In the genomic region with DNA sequence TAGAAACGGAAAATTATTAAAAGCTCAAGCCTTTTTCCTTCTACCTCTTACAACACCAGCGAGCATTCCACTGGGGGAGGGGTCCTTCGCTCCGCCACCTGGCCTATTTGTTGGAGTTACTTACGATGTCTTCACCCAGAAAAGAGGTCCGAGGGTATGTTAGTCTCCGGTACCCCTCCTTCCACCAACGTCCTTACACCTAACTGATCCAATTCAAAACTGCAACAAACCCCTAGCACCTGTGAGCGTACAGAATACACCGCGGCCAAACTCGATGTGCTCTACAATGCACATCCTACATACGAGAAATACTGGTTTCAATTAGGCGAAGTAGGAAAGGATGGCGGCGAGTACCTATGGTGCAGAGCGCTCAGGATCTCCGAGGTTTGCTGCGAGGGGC, we compare ENCODE assay signal across 11 cellular contexts. TPM values are rescaled to one million over a fixed set of nuclear protein-coding genes. Genes with fewer than 3 reads are reported as not detected.
DNase-seq lines count a peak whose midpoint lies in the region; ATAC-seq and TF ChIP-seq lines count a peak whose summit lies in the region.
"Had no signal": no experiment of that assay in that cellular context is flagged by ENCODE, and none has a peak within 500 bp of the region (broad histone marks: within the 10 kb centered on the region; RNA-seq: fewer than 3 reads in every experiment).

No MANE protein-coding gene starts in this region.

- TF ChIP-seq EP300 in neural cell (conservative IDR thresholded peaks at IDR 0.05; ENCODE audit: poor library complexity, severe bottlenecking), result no peak

- no peaks in the 10 kb centered on the region for H4K20me1 ChIP-seq in neural cell (ENCODE audit: insufficient read depth)

- no peak for TF ChIP-seq RAD21 in neural cell (conservative IDR thresholded peaks at IDR 0.05)

- no peak for TF ChIP-seq CTCF in LNCaP clone FGC (IDR thresholded peaks at IDR 0.05; ENCODE audit: control insufficient read depth, extremely low read depth, insufficient read depth)
- TF ChIP-seq CTCF in endodermal cell (conservative IDR thresholded peaks at IDR 0.05), result no peak
- TF ChIP-seq CTCF in neural cell (IDR thresholded peaks at IDR 0.05; ENCODE audit: poor library complexity, severe bottlenecking), result no peak

- no peaks in the 10 kb centered on the region for H3K36me3 Mint-ChIP-seq in CD4-positive, alpha-beta memory T cell
- H3K36me3 Mint-ChIP-seq in endodermal cell (ENCODE audit: low read depth), result no peaks in the 10 kb centered on the region

- H3K36me3 ChIP-seq in CD4-positive, alpha-beta memory T cell (ENCODE audit: insufficient read depth, low read length), result no peaks in the 10 kb centered on the region
- H3K36me3 ChIP-seq in endodermal cell (ENCODE audit: control insufficient read depth, insufficient read depth, low read length) (no peaks in the 10 kb centered on the region), neural cell (ENCODE audit: insufficient read depth, low read length) (no peaks in the 10 kb centered on the region), SJCRH30 (no peaks in the 10 kb centered on the region)
- H3K36me3 ChIP-seq: Peyer's patch, upper lobe of left lung had no signal

- H2AFZ ChIP-seq in neural cell (ENCODE audit: low read depth, low read length), result peak overlapping the region; percentile 29

- intact Hi-C loops in CD4-positive, alpha-beta memory T cell (cut with micrococcal nuclease), result no loop called here

- H3K9me3 Mint-ChIP-seq in CD4-positive, alpha-beta memory T cell, result peaks cover 0 to 16% (median 4%) of the 10 kb centered on the region in 8 donors
- no peaks in the 10 kb centered on the region for H3K9me3 Mint-ChIP-seq in endodermal cell

- H3K9ac ChIP-seq in endodermal cell (ENCODE audit: extremely low read depth, low read length, poor library complexity, severe bottlenecking), result no peak overlapping the region
- H3K9ac ChIP-seq in neural cell (ENCODE audit: low read length), result peak overlapping the region; percentile 62

- H3K4me1 ChIP-seq in CD4-positive, alpha-beta memory T cell (ENCODE audit: insufficient read depth, low read length), result no peaks in the 10 kb centered on the region
- no peaks in the 10 kb centered on the region for H3K4me1 ChIP-seq in endodermal cell (ENCODE audit: control insufficient read depth, insufficient read depth, low read length)
- no peaks in the 10 kb centered on the region for H3K4me1 ChIP-seq in SJCRH30

- no peak overlapping the region for H3K4me3 ChIP-seq in CD4-positive, alpha-beta memory T cell (ENCODE audit: low read length in 2 of 2)
- H3K4me3 ChIP-seq in LNCaP clone FGC (ENCODE audit: low read depth, low read length) (peak overlapping the region; percentile 57), endodermal cell (ENCODE audit: low read length) (peak overlapping the region; percentile 74), neural cell (ENCODE audit: low read length) (peak overlapping the region; percentile 73), SJCRH30 (no peak overlapping the region)

- WGBS in endodermal cell (ENCODE audit: insufficient coverage in 1 of 2, insufficient read length in 1 of 2), 2 experiments, result 1 to 5% methylated on average over 3 to 19 of the region's 19 CpGs

- no peak for ATAC-seq in GM21526 (IDR thresholded peaks at IDR 0.05; ENCODE audit: low FRiP score, unreplicated experiment)

- H3K27me3 Mint-ChIP-seq in CD4-positive, alpha-beta memory T cell, result peaks cover 35 to 36% of the 10 kb centered on the region in 2 donors
- peaks cover 83% of the 10 kb centered on the region for H3K27me3 Mint-ChIP-seq in endodermal cell (ENCODE audit: insufficient read depth)

- peak overlapping the region; percentile 65 for H3K4me2 ChIP-seq in neural cell (ENCODE audit: low read length)

- H3K79me2 ChIP-seq in neural cell (replicated peaks; ENCODE audit: insufficient read depth, low read length), result no peaks in the 10 kb centered on the region

- H3F3A ChIP-seq in neural cell (ENCODE audit: insufficient read depth, low read length, poor library complexity, severe bottlenecking), result no peaks in the 10 kb centered on the region

- no peak overlapping the region for H3K27ac ChIP-seq in CD4-positive, alpha-beta memory T cell (ENCODE audit: low read depth, low read length)
- H3K27ac ChIP-seq in endodermal cell (ENCODE audit: low read depth, low read length) (no peak overlapping the region), neural cell (ENCODE audit: low read length) (peak overlapping the region; percentile 27), SJCRH30 (no peak overlapping the region)
- H3K27ac ChIP-seq: upper lobe of left lung had no signal

- DNase-seq in CD4-positive, alpha-beta memory T cell, result no peak
- DNase-seq in LNCaP clone FGC (ENCODE audit: low read depth) (no peak), endodermal cell (peak; percentile 68), SJCRH30 (no peak), NCI-H1417 (lab: John Stamatoyannopoulos, UW) (no peak)
- no peak for DNase-seq in stimulated activated CD4-positive, alpha-beta T cell treated with anti-CD3 and anti-CD28 coated beads, Interleukin-4, amount 100 ng/mL, for 4 hours
- DNase-seq: activated CD4-positive, alpha-beta T cell treated with anti-CD3 and anti-CD28 coated beads for 4 hours had no signal

- H3K27me3 ChIP-seq in CD4-positive, alpha-beta memory T cell (ENCODE audit: insufficient read depth, low read length), result peaks cover 7% of the 10 kb centered on the region
- H3K27me3 ChIP-seq in endodermal cell (ENCODE audit: control insufficient read depth, insufficient read depth, low read length, poor library complexity, severe bottlenecking), result peaks cover 85% of the 10 kb centered on the region
- H3K27me3 ChIP-seq in neural cell (ENCODE audit: insufficient read depth, low read depth, low read length), result peaks cover 56% of the 10 kb centered on the region
- H3K27me3 ChIP-seq in SJCRH30, result no peaks in the 10 kb centered on the region

- POLR2A ChIA-PET in CD4-positive, alpha-beta memory T cell (lab: Charles Lee; ENCODE audit: partially characterized antibody), result no interaction called here

- no peaks in the 10 kb centered on the region for H3K9me2 ChIP-seq in neural cell (ENCODE audit: insufficient read depth, low read length)

- no peak overlapping the region for H3K27ac Mint-ChIP-seq in CD4-positive, alpha-beta memory T cell
- peak overlapping the region; percentile 59 for H3K27ac Mint-ChIP-seq in endodermal cell

- no peaks in the 10 kb centered on the region for H3K9me3 ChIP-seq in CD4-positive, alpha-beta memory T cell (ENCODE audit: control insufficient read depth in 1 of 2, low read length in 2 of 2)
- H3K9me3 ChIP-seq in endodermal cell (ENCODE audit: control insufficient read depth, low read length) (no peaks in the 10 kb centered on the region), neural cell (ENCODE audit: low read length) (no peaks in the 10 kb centered on the region), SJCRH30 (replicated peaks) (no peaks in the 10 kb centered on the region)
- H3K9me3 ChIP-seq: Peyer's patch, upper lobe of left lung had no signal

- peak overlapping the region in 5 of 8 donors; percentile 42 to 72 (median 61) for H3K4me3 Mint-ChIP-seq in CD4-positive, alpha-beta memory T cell
- peak overlapping the region; percentile 67 for H3K4me3 Mint-ChIP-seq in endodermal cell

- peaks cover 17 to 28% (median 20%) of the 10 kb centered on the region in 4 donors for H3K4me1 Mint-ChIP-seq in CD4-positive, alpha-beta memory T cell
- H3K4me1 Mint-ChIP-seq in endodermal cell, result peaks cover 36% of the 10 kb centered on the region

- CTCF ChIA-PET in CD4-positive, alpha-beta memory T cell (lab: Charles Lee; ENCODE audit: partially characterized antibody), result no interaction called here

TF ChIP-seq in neural cell, 6 proteins besides CTCF, POLR2A, EP300 and RAD21:
- TF ChIP-seq SMC3 (conservative IDR thresholded peaks at IDR 0.05; ENCODE audit: poor library complexity) (no peak), EZH2 (IDR thresholded peaks at IDR 0.05; ENCODE audit: borderline replicate concordance, insufficient read depth, low read length, poor library complexity, severe bottlenecking) (no peak), TAF1 (IDR thresholded peaks at IDR 0.05; ENCODE audit: low read depth) (no peak), POLR2AphosphoS5 (IDR thresholded peaks at IDR 0.05) (peak; percentile 41)
- TF ChIP-seq, protein P1, sequence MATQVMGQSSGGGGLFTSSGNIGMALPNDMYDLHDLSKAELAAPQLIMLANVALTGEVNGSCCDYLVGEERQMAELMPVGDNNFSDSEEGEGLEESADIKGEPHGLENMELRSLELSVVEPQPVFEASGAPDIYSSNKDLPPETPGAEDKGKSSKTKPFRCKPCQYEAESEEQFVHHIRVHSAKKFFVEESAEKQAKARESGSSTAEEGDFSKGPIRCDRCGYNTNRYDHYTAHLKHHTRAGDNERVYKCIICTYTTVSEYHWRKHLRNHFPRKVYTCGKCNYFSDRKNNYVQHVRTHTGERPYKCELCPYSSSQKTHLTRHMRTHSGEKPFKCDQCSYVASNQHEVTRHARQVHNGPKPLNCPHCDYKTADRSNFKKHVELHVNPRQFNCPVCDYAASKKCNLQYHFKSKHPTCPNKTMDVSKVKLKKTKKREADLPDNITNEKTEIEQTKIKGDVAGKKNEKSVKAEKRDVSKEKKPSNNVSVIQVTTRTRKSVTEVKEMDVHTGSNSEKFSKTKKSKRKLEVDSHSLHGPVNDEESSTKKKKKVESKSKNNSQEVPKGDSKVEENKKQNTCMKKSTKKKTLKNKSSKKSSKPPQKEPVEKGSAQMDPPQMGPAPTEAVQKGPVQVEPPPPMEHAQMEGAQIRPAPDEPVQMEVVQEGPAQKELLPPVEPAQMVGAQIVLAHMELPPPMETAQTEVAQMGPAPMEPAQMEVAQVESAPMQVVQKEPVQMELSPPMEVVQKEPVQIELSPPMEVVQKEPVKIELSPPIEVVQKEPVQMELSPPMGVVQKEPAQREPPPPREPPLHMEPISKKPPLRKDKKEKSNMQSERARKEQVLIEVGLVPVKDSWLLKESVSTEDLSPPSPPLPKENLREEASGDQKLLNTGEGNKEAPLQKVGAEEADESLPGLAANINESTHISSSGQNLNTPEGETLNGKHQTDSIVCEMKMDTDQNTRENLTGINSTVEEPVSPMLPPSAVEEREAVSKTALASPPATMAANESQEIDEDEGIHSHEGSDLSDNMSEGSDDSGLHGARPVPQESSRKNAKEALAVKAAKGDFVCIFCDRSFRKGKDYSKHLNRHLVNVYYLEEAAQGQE (IDR thresholded peaks at IDR 0.05; ENCODE audit: borderline replicate concordance), result peak; percentile 43

RNA-seq across cellular contexts. Expression of a gene that starts 1.0 kb away (rescaled TPM):
- not detected for total RNA-seq in CD4-positive, alpha-beta memory T cell
- not detected for polyA plus RNA-seq in CD4-positive, alpha-beta memory T cell
- under 1 TPM in 1 of 2 donors, not detected in 1; 0.64 TPM for total RNA-seq in endodermal cell
- polyA plus RNA-seq in endodermal cell (2013, experiment 1 of 2), result 1.8 TPM
- 2.8 TPM for polyA plus RNA-seq in endodermal cell (2013, experiment 2 of 2)
- polyA plus RNA-seq in neural cell, result 1.2 and 1.8 TPM in 2 replicates
- 5.9 and 6.3 TPM in 2 replicates for polyA minus RNA-seq in neural cell
- total RNA-seq in SJCRH30 (2014; rRNA removed; shearing (Covaris generic)), result not detected in 2 replicates

Comparison
In these comparisons a context has a peak if more than half of its experiments do, and no peak if none do; other contexts are left out.
1. H3K4me3 ChIP-seq: peak in LNCaP clone FGC (single experiment), endodermal cell (single experiment) and neural cell (single experiment); none in CD4-positive, alpha-beta memory T cell (0 of 2) and SJCRH30 (single experiment).